1 cellular context compared by ENCODE assay signal in the genomic region with DNA sequence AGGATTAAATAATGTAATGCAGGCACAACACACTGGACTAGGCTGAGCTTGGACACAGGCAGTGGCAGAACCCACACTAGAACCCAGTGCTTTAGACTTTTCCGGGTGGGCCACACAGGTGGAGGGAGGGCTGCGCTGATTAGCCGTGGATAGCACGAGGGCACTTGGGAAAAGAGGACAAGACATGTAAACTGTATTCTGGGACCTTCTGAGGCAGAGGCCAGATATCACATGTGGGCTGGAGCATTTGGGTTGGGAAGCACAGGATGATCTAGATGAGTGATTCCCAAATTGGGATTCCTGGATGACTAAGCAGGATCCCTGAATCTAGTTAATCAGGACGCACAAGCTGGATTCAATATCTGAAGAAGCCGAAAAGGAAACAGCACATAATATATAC.
TF ChIP-seq lines count a peak whose summit lies in the region.

No MANE protein-coding gene starts in this region.

TF ChIP-seq in HepG2, 621 proteins besides CTCF, POLR2A, EP300 and RAD21:
- no peak for TF ChIP-seq NFATC3 (CRISPR knock-in tag; IDR thresholded peaks at IDR 0.05)
- TF ChIP-seq JUND (CRISPR knock-in tag; IDR thresholded peaks at IDR 0.05) = peak; percentile 27; the same call in 1 of the 2 replicates
- TF ChIP-seq, protein P1, sequence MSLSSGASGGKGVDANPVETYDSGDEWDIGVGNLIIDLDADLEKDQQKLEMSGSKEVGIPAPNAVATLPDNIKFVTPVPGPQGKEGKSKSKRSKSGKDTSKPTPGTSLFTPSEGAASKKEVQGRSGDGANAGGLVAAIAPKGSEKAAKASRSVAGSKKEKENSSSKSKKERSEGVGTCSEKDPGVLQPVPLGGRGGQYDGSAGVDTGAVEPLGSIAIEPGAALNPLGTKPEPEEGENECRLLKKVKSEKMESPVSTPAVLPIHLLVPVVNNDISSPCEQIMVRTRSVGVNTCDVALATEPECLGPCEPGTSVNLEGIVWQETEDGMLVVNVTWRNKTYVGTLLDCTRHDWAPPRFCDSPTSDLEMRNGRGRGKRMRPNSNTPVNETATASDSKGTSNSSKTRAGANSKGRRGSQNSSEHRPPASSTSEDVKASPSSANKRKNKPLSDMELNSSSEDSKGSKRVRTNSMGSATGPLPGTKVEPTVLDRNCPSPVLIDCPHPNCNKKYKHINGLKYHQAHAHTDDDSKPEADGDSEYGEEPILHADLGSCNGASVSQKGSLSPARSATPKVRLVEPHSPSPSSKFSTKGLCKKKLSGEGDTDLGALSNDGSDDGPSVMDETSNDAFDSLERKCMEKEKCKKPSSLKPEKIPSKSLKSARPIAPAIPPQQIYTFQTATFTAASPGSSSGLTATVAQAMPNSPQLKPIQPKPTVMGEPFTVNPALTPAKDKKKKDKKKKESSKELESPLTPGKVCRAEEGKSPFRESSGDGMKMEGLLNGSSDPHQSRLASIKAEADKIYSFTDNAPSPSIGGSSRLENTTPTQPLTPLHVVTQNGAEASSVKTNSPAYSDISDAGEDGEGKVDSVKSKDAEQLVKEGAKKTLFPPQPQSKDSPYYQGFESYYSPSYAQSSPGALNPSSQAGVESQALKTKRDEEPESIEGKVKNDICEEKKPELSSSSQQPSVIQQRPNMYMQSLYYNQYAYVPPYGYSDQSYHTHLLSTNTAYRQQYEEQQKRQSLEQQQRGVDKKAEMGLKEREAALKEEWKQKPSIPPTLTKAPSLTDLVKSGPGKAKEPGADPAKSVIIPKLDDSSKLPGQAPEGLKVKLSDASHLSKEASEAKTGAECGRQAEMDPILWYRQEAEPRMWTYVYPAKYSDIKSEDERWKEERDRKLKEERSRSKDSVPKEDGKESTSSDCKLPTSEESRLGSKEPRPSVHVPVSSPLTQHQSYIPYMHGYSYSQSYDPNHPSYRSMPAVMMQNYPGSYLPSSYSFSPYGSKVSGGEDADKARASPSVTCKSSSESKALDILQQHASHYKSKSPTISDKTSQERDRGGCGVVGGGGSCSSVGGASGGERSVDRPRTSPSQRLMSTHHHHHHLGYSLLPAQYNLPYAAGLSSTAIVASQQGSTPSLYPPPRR (CRISPR knock-in tag; IDR thresholded peaks at IDR 0.05; ENCODE audit: borderline replicate concordance) = 0 out of 2 replicates have a peak, but pooled peaks have one; percentile 27
- TF ChIP-seq KDM5B (CRISPR knock-in tag; IDR thresholded peaks at IDR 0.05; ENCODE audit: borderline replicate concordance) = no peak
- TF ChIP-seq SSRP1 (CRISPR knock-in tag; IDR thresholded peaks at IDR 0.05) = peak; percentile 5; the same call in 1 of the 2 replicates
